ENCODE assay signal across 8 cellular contexts in genomic region chr2:182642328-182642727, GRCh38.
DNase-seq lines count a peak whose midpoint lies in the region; ATAC-seq and TF ChIP-seq lines count a peak whose summit lies in the region.
"Had no signal": no experiment of that assay in that cellular context is flagged by ENCODE, and none has a peak within 500 bp of the region (broad histone marks: within the 10 kb centered on the region; RNA-seq: fewer than 3 reads in every experiment).

No MANE protein-coding gene starts in this region.

- no peaks in the 10 kb centered on the region for H3K9me3 ChIP-seq in naive thymus-derived CD4-positive, alpha-beta T cell (ENCODE audit: control insufficient read depth in 2 of 3, low read length in 3 of 3)
- H3K9me3 ChIP-seq in CD4-positive, alpha-beta memory T cell (ENCODE audit: control insufficient read depth in 1 of 2, low read length in 2 of 2): no peaks in the 10 kb centered on the region

- no peaks in the 10 kb centered on the region for H3K4me1 ChIP-seq in naive thymus-derived CD4-positive, alpha-beta T cell (ENCODE audit: control insufficient read depth in 2 of 2, insufficient read depth in 2 of 2, low read length in 2 of 2)
- no peaks in the 10 kb centered on the region for H3K4me1 ChIP-seq in CD4-positive, alpha-beta memory T cell (ENCODE audit: insufficient read depth, low read length)

- peak; percentile 46 for DNase-seq in GM13976 (ENCODE audit: low spot score)
- DNase-seq in effector memory CD8-positive, alpha-beta T cell: peak; percentile 9
- DNase-seq in naive thymus-derived CD4-positive, alpha-beta T cell: peak in 3 of 9 donors; percentile 7 to 18 (median 12)
- DNase-seq in CD4-positive, alpha-beta memory T cell: no peak
- DNase-seq: natural killer cell had no signal

- H3K27me3 Mint-ChIP-seq in effector memory CD8-positive, alpha-beta T cell: peaks cover 13 to 14% of the 10 kb centered on the region in 2 donors
- peaks cover 0 to 8% (median 5%) of the 10 kb centered on the region in 5 donors for H3K27me3 Mint-ChIP-seq in naive thymus-derived CD4-positive, alpha-beta T cell
- H3K27me3 Mint-ChIP-seq in CD4-positive, alpha-beta memory T cell: peaks cover 0 to 2% of the 10 kb centered on the region in 2 donors

- no peak overlapping the region for H3K4me3 ChIP-seq in naive thymus-derived CD4-positive, alpha-beta T cell (ENCODE audit: low read length)
- no peak overlapping the region for H3K4me3 ChIP-seq in CD4-positive, alpha-beta memory T cell (ENCODE audit: low read length in 2 of 2)

- no peaks in the 10 kb centered on the region for H3K9me3 Mint-ChIP-seq in effector memory CD8-positive, alpha-beta T cell
- H3K9me3 Mint-ChIP-seq in naive thymus-derived CD4-positive, alpha-beta T cell: no peaks in the 10 kb centered on the region
- no peaks in the 10 kb centered on the region for H3K9me3 Mint-ChIP-seq in CD4-positive, alpha-beta memory T cell
- H3K9me3 Mint-ChIP-seq: natural killer cell had no signal

- H3K4me3 Mint-ChIP-seq in effector memory CD8-positive, alpha-beta T cell: no peak overlapping the region
- H3K4me3 Mint-ChIP-seq in naive thymus-derived CD4-positive, alpha-beta T cell: no peak overlapping the region
- no peak overlapping the region for H3K4me3 Mint-ChIP-seq in CD4-positive, alpha-beta memory T cell
- H3K4me3 Mint-ChIP-seq: natural killer cell had no signal

- no peak overlapping the region for H3K27ac Mint-ChIP-seq in effector memory CD8-positive, alpha-beta T cell
- H3K27ac Mint-ChIP-seq in naive thymus-derived CD4-positive, alpha-beta T cell: no peak overlapping the region
- no peak overlapping the region for H3K27ac Mint-ChIP-seq in CD4-positive, alpha-beta memory T cell
- H3K27ac Mint-ChIP-seq: natural killer cell had no signal

- H3K4me1 Mint-ChIP-seq in effector memory CD8-positive, alpha-beta T cell (ENCODE audit: low read depth in 2 of 2): no peaks in the 10 kb centered on the region
- H3K4me1 Mint-ChIP-seq in naive thymus-derived CD4-positive, alpha-beta T cell: peaks cover 0 to 1% (median 0%) of the 10 kb centered on the region in 7 donors
- H3K4me1 Mint-ChIP-seq in CD4-positive, alpha-beta memory T cell: no peaks in the 10 kb centered on the region
- H3K4me1 Mint-ChIP-seq: natural killer cell had no signal

- H3K27ac ChIP-seq in naive thymus-derived CD4-positive, alpha-beta T cell (ENCODE audit: low read depth, low read length): no peak overlapping the region
- H3K27ac ChIP-seq in CD4-positive, alpha-beta memory T cell (ENCODE audit: low read depth, low read length): no peak overlapping the region

- in situ Hi-C loops in GM13976 (cut with MboI; ENCODE audit: low sequenced_read_pairs, unreplicated experiment): no loop called here

- H3K36me3 Mint-ChIP-seq in effector memory CD8-positive, alpha-beta T cell (ENCODE audit: insufficient read depth): no peaks in the 10 kb centered on the region
- no peaks in the 10 kb centered on the region for H3K36me3 Mint-ChIP-seq in naive thymus-derived CD4-positive, alpha-beta T cell
- no peaks in the 10 kb centered on the region for H3K36me3 Mint-ChIP-seq in CD4-positive, alpha-beta memory T cell
- H3K36me3 Mint-ChIP-seq: natural killer cell had no signal

- ATAC-seq in GM21423 (IDR thresholded peaks at IDR 0.05; ENCODE audit: unreplicated experiment) (peak; percentile 100), HG03442 (IDR thresholded peaks at IDR 0.05; ENCODE audit: unreplicated experiment) (peak; percentile 100), SK-N-SH treated with all-trans-retinoic acid at 6 μM for 48 hours (peak; percentile 100)
- ATAC-seq in effector memory CD8-positive, alpha-beta T cell (replicated peaks): peak; percentile 43
- ATAC-seq in naive thymus-derived CD4-positive, alpha-beta T cell: peak; percentile 60

- TF ChIP-seq CTCF in GM13976 (IDR thresholded peaks at IDR 0.05; ENCODE audit: borderline replicate concordance, control extremely low read depth, extremely low read depth, insufficient read depth, missing control alignments): no peak

- CTCF ChIA-PET in naive thymus-derived CD4-positive, alpha-beta T cell (lab: Charles Lee): no interaction called here
- CTCF ChIA-PET in CD4-positive, alpha-beta memory T cell (lab: Charles Lee; ENCODE audit: partially characterized antibody): no interaction called here

- no peaks in the 10 kb centered on the region for H3K36me3 ChIP-seq in naive thymus-derived CD4-positive, alpha-beta T cell (ENCODE audit: control insufficient read depth in 2 of 3, insufficient read depth in 3 of 3, low read length in 3 of 3)
- no peaks in the 10 kb centered on the region for H3K36me3 ChIP-seq in CD4-positive, alpha-beta memory T cell (ENCODE audit: insufficient read depth, low read length)

- H3K27me3 ChIP-seq in naive thymus-derived CD4-positive, alpha-beta T cell (ENCODE audit: control insufficient read depth in 2 of 2, insufficient read depth in 2 of 2, low read length in 2 of 2): no peaks in the 10 kb centered on the region
- no peaks in the 10 kb centered on the region for H3K27me3 ChIP-seq in CD4-positive, alpha-beta memory T cell (ENCODE audit: insufficient read depth, low read length)

- intact Hi-C loops in naive thymus-derived CD4-positive, alpha-beta T cell (cut with micrococcal nuclease): no loop called here
- intact Hi-C loops in CD4-positive, alpha-beta memory T cell (cut with micrococcal nuclease): no loop called here

- POLR2A ChIA-PET in naive thymus-derived CD4-positive, alpha-beta T cell (lab: Charles Lee): no interaction called here
- POLR2A ChIA-PET in CD4-positive, alpha-beta memory T cell (lab: Charles Lee; ENCODE audit: partially characterized antibody): no interaction called here

TF ChIP-seq in SK-N-SH treated with all-trans-retinoic acid at 6 μM for 48 hours, 23 proteins besides CTCF, POLR2A, EP300 and RAD21:
- TF ChIP-seq OSR1 (CRISPR knock-in tag; IDR thresholded peaks at IDR 0.05) (no peak), CREB5 (CRISPR knock-in tag; IDR thresholded peaks at IDR 0.05; ENCODE audit: low read depth) (no peak), GLIS3 (CRISPR knock-in tag; IDR thresholded peaks at IDR 0.05) (no peak), SNAI2 (CRISPR knock-in tag; IDR thresholded peaks at IDR 0.05) (no peak), ZFP3 (CRISPR knock-in tag; IDR thresholded peaks at IDR 0.05) (no peak), ZC3H10 (CRISPR knock-in tag; IDR thresholded peaks at IDR 0.05) (no peak), ARNTL (CRISPR knock-in tag; IDR thresholded peaks at IDR 0.05; ENCODE audit: borderline replicate concordance, low read depth) (no peak), PPARA (CRISPR knock-in tag; IDR thresholded peaks at IDR 0.05; ENCODE audit: borderline replicate concordance) (no peak), TOX (CRISPR knock-in tag; IDR thresholded peaks at IDR 0.05; ENCODE audit: borderline replicate concordance) (no peak), ESRRG (CRISPR knock-in tag; IDR thresholded peaks at IDR 0.05) (no peak), CSDC2 (CRISPR knock-in tag; IDR thresholded peaks at IDR 0.05) (no peak)

Comparison
In these comparisons a context has a peak if more than half of its experiments do, and no peak if none do; other contexts are left out.
1. DNase-seq: peak in GM13976 (single experiment) and effector memory CD8-positive, alpha-beta T cell (3 of 3); none in CD4-positive, alpha-beta memory T cell (0 of 5).
2. ATAC-seq: peak in every context shown above with its lines; median percentile 100 in GM21423; 100 in HG03442; 100 in SK-N-SH treated with all-trans-retinoic acid at 6 μM for 48 hours; 60 in naive thymus-derived CD4-positive, alpha-beta T cell; 43 in effector memory CD8-positive, alpha-beta T cell.